8 cellular contexts compared by ENCODE assay signal in genomic region chr14:39948235-39948634, GRCh38.
"Had no signal": no experiment of that assay in that cellular context is flagged by ENCODE, and none has a peak within 500 bp of the region (broad histone marks: within the 10 kb centered on the region; RNA-seq: fewer than 3 reads in every experiment).

No MANE protein-coding gene starts in this region.

- H3K4me3 ChIP-seq: GM12878 had no signal

- FAIRE-seq: G401.6, GM12878, GM12891, GM12892, GM18507, GM19239 had no signal

- DNase-seq: GDM1, GF-D8 had no signal

- ATAC-seq: GM12878 had no signal
